17 cellular contexts compared by ENCODE assay signal in the genomic region with DNA sequence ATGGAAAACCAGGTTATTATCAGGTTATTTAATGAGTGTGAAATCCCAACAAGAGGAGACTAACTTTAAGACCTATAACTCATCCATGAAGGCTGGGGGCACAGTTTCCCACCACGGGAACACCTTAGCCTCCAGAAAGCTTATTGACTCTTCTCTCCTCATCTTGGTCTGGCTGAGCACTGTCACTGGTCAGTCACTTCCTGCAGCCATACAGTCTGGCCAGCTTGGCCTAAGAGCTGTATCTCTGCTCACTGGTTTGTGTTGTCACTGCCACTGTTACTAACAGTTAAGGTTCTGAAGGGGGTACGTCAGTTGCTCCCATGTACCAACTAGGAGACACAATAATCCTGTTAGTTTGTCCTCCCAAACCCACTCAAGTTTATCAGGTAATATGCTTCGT. TPM values are rescaled to one million over a fixed set of nuclear protein-coding genes. Genes with fewer than 3 reads are reported as not detected.
DNase-seq lines count a peak whose midpoint lies in the region; ATAC-seq, FAIRE-seq and TF ChIP-seq lines count a peak whose summit lies in the region.
"Had no signal": no experiment of that assay in that cellular context is flagged by ENCODE, and none has a peak within 500 bp of the region (broad histone marks: within the 10 kb centered on the region; RNA-seq: fewer than 3 reads in every experiment).

No MANE protein-coding gene starts in this region.

- in situ Hi-C loops in Panc1 (cut with HindIII; ENCODE audit: low pct_unique_long_range_greater_than_20kb, low sequenced_read_pairs) = no loop called here

- ATAC-seq in Panc1 (0 out of 2 replicates have a peak, but pooled peaks have one; percentile 50), GM18873 (IDR thresholded peaks at IDR 0.05; ENCODE audit: low FRiP score, unreplicated experiment) (no peak)

- DNase-seq in H54 (ENCODE audit: insufficient read length, low spot score) (no peak), HTR-8/SVneo (ENCODE audit: insufficient read length, low spot score) (no peak), Panc1 (ENCODE audit: low read depth, low spot score) (no peak), GM19240 (ENCODE audit: insufficient read length, low spot score) (no peak), NOMO-1 treated with dmso at 0.1 percent for 144 hours (lab: John Stamatoyannopoulos, UW; ENCODE audit: unreplicated experiment) (no peak)
- DNase-seq: C1 segment of cervical spinal cord; Calu3; CD4-positive, alpha-beta memory T cell; COR-L47; DMS53; DMS79 treated with DMSO at 0.1 percent for 48 hours; GOT3; H7 had no signal

- H3K9me3 ChIP-seq in Panc1 (ENCODE audit: control insufficient read depth, insufficient read depth, low read depth, low read length) = no peaks in the 10 kb centered on the region

- BruUV-seq in Panc1 (replicated peaks; lab: Mats Ljungman, UMichigan) = no TSS peak

- no peak for TF ChIP-seq CTCF in Panc1 (IDR thresholded peaks at IDR 0.05)

- H3K27ac ChIP-seq in Panc1 (ENCODE audit: low read length) = no peak overlapping the region

- no peak for TF ChIP-seq POLR2A in H54 (IDR thresholded peaks at IDR 0.05; ENCODE audit: low read depth, low read length)

- H3K36me3 ChIP-seq in Panc1 (ENCODE audit: control insufficient read depth, insufficient read depth, low read length) = no peaks in the 10 kb centered on the region

- CTCF ChIA-PET in Panc1 (lab: Charles Lee) = no interaction called here

- H3K4me1 ChIP-seq in Panc1 (ENCODE audit: control insufficient read depth, insufficient read depth, low read length) = no peaks in the 10 kb centered on the region

- peak; percentile 61 for FAIRE-seq in H54 (lab: Jason Lieb, UNC)
- peak; percentile 58 for FAIRE-seq in HTR-8/SVneo (lab: Jason Lieb, UNC)
- FAIRE-seq: G401.6, GM12892, GM19239 had no signal

- intact Hi-C loops in Panc1 (cut with micrococcal nuclease; ENCODE audit: unreplicated experiment) = no loop called here

- no peak overlapping the region for H3K4me3 ChIP-seq in Panc1 (ENCODE audit: low read depth in 2 of 2, low read length in 2 of 2)

- no peaks in the 10 kb centered on the region for H3K27me3 ChIP-seq in Panc1 (ENCODE audit: control insufficient read depth, insufficient read depth, low read length)

- POLR2A ChIA-PET in Panc1 (lab: Charles Lee) = interaction anchor here (0.5 kb wide), 1 partner anchor 97 kb away, joined by 10 read pairs; no protein-coding TSS in a partner anchor

RNA-seq across cellular contexts. Expression of gene DDAH1, which starts 16.7 kb away (rescaled TPM):
- 85.4 TPM for total RNA-seq in Panc1 (2021; ENCODE audit: unreplicated experiment)
- polyA plus RNA-seq in Panc1 (2012; ENCODE audit: insufficient read length) = 34.5 TPM
- total RNA-seq: CD4-positive, alpha-beta memory T cell had no signal
- polyA plus RNA-seq: CD4-positive, alpha-beta memory T cell had no signal
